ENCODE assay signal across 8 cellular contexts in genomic region chr22:50524664-50525103, GRCh38. TPM values are rescaled to one million over a fixed set of nuclear protein-coding genes. Genes with fewer than 3 reads are reported as not detected.
DNase-seq lines count a peak whose midpoint lies in the region; ATAC-seq, FAIRE-seq and TF ChIP-seq lines count a peak whose summit lies in the region.

No MANE protein-coding gene starts in this region.

- in situ Hi-C loops in G401 (cut with HindIII; ENCODE audit: low sequenced_read_pairs): no loop called here

- TF ChIP-seq CTCF in HFF-Myc (IDR thresholded peaks at IDR 0.05; ENCODE audit: low read depth, low read length, missing control alignments) (no peak), astrocyte (IDR thresholded peaks at IDR 0.05; ENCODE audit: insufficient read depth, low read depth, low read length) (no peak), lower lobe of right lung (IDR thresholded peaks at IDR 0.05) (no peak), uterus (IDR thresholded peaks at IDR 0.05) (no peak)

- no peak for FAIRE-seq in astrocyte (lab: Jason Lieb, UNC)

- no peak for TF ChIP-seq POLR2A in uterus (IDR thresholded peaks at IDR 0.05)

- peak overlapping the region; percentile 90 for H3K27ac Mint-ChIP-seq in astrocyte (ENCODE audit: unreplicated experiment)

- peak overlapping the region; percentile 77 for H3K27ac ChIP-seq in astrocyte (ENCODE audit: low read depth, low read length)
- peak overlapping the region; percentile 93 for H3K27ac ChIP-seq in lower lobe of right lung
- peak overlapping the region; percentile 86 to 88 for H3K27ac ChIP-seq in uterus

- H3K9me3 ChIP-seq in astrocyte (ENCODE audit: insufficient read depth, low read depth, low read length): no peaks in the 10 kb centered on the region
- H3K9me3 ChIP-seq in lower lobe of right lung: no peaks in the 10 kb centered on the region
- H3K9me3 ChIP-seq in uterus: no peaks in the 10 kb centered on the region

- peak overlapping the region; percentile 97 for H3K4me3 Mint-ChIP-seq in astrocyte (ENCODE audit: unreplicated experiment)

- peaks cover 3% of the 10 kb centered on the region for H3K9me3 Mint-ChIP-seq in astrocyte (ENCODE audit: unreplicated experiment)

- no peaks in the 10 kb centered on the region for H3K36me3 ChIP-seq in astrocyte (ENCODE audit: insufficient read depth, low read length)
- peaks cover 44% of the 10 kb centered on the region for H3K36me3 ChIP-seq in lower lobe of right lung
- no peaks in the 10 kb centered on the region for H3K36me3 ChIP-seq in uterus

- peaks cover 7% of the 10 kb centered on the region for H3K27me3 ChIP-seq in astrocyte (ENCODE audit: insufficient read depth, low read length)
- no peaks in the 10 kb centered on the region for H3K27me3 ChIP-seq in lower lobe of right lung (ENCODE audit: low read depth)
- H3K27me3 ChIP-seq in uterus: peaks cover 0 to 2% of the 10 kb centered on the region in 2 donors

- intact Hi-C loops in lower lobe of right lung (cut with DNase I): no loop called here
- intact Hi-C loops in uterus (cut with DNase I; ENCODE audit: low total_unique reads): no loop called here

- DNase-seq in 8988T: peak; percentile 35
- no peak for DNase-seq in HFF-Myc (ENCODE audit: extremely low read depth, low read depth)
- DNase-seq in astrocyte (ENCODE audit: low read depth): no peak
- no peak for DNase-seq in lower lobe of right lung
- no peak for DNase-seq in uterus
- no peak for DNase-seq in NCI-H1092 (lab: John Stamatoyannopoulos, UW)
- DNase-seq in activated CD4-positive, alpha-beta T cell treated with anti-CD3 and anti-CD28 coated beads for 48 hours: no peak
- DNase-seq in G401 (ENCODE audit: low spot score): no peak

- H3K4me1 ChIP-seq in astrocyte (ENCODE audit: insufficient read depth, low read length) (peaks cover 20% of the 10 kb centered on the region), lower lobe of right lung (peaks cover 45% of the 10 kb centered on the region), uterus (no peaks in the 10 kb centered on the region)

- H3K4me3 ChIP-seq in HFF-Myc (replicated peaks; ENCODE audit: low read depth, low read length): peak overlapping the region; percentile 78
- H3K4me3 ChIP-seq in astrocyte (ENCODE audit: insufficient read depth, low read depth, low read length): peak overlapping the region; percentile 72
- peak overlapping the region; percentile 79 for H3K4me3 ChIP-seq in lower lobe of right lung
- peak overlapping the region; percentile 72 to 83 for H3K4me3 ChIP-seq in uterus

- peaks cover 36% of the 10 kb centered on the region for H3K79me2 ChIP-seq in astrocyte (ENCODE audit: insufficient read depth, low read length)

- H3K4me2 ChIP-seq in astrocyte (ENCODE audit: low read length): peak overlapping the region; percentile 99

- peaks cover 42% of the 10 kb centered on the region for H4K20me1 ChIP-seq in astrocyte (ENCODE audit: insufficient read depth, low read length)

- peaks cover 7% of the 10 kb centered on the region for H3K36me3 Mint-ChIP-seq in astrocyte (ENCODE audit: low read depth, unreplicated experiment)

- peaks cover 4% of the 10 kb centered on the region for H3K4me1 Mint-ChIP-seq in astrocyte (ENCODE audit: low read depth, unreplicated experiment)

- ATAC-seq in lower lobe of right lung: peak in 1 of 2 donors; percentile 0

- peak overlapping the region; percentile 81 for H2AFZ ChIP-seq in astrocyte (ENCODE audit: low read depth, low read length)

- H3K27me3 Mint-ChIP-seq in astrocyte (ENCODE audit: low read depth, unreplicated experiment): no peaks in the 10 kb centered on the region

- H3K9ac ChIP-seq in astrocyte (ENCODE audit: low read length): peak overlapping the region; percentile 84

RNA-seq across cellular contexts. Expression of gene SCO2, which starts 0.7 kb away (rescaled TPM):
- 1.8 and 5.5 TPM in 2 replicates for total RNA-seq in astrocyte
- total RNA-seq in lower lobe of right lung: 4.9 TPM
- total RNA-seq in uterus: 1 to 10 TPM in 2 of 4 donors, not detected in 2; 3.5 to 3.9 TPM
- total RNA-seq in G401 (2014; rRNA removed; shearing (Covaris generic)): 4.9 and 6.8 TPM in 2 replicates

RNA-seq across cellular contexts. Expression of gene TYMP, which starts 5.1 kb away (rescaled TPM):
- total RNA-seq in astrocyte (3.3 and 3.7 TPM in 2 replicates), lower lobe of right lung (151 TPM), uterus (10 to 100 TPM in 3 of 4 donors, 1 to 10 TPM in 1; 4.4 to 21.5 (median 15.6) TPM)
- 3.1 and 4.4 TPM in 2 replicates for total RNA-seq in G401 (2014; rRNA removed; shearing (Covaris generic))

RNA-seq across cellular contexts. Expression of gene NCAPH2, which starts 16.7 kb away (rescaled TPM):
- total RNA-seq in astrocyte (25.6 and 27.2 TPM in 2 replicates), lower lobe of right lung (46.1 TPM), uterus (100 to 1,000 TPM in 1 of 4 donors, 10 to 100 TPM in 3; 51.7 to 155 (median 55.4) TPM)
- 80.3 and 81.2 TPM in 2 replicates for total RNA-seq in G401 (2014; rRNA removed; shearing (Covaris generic))

RNA-seq across cellular contexts. Expression of gene LMF2, which starts 17.2 kb away (rescaled TPM):
- total RNA-seq in astrocyte (93.2 and 111 TPM in 2 replicates), lower lobe of right lung (58.8 TPM), uterus (10 to 100 TPM; 19.7 to 61.3 (median 32.0) TPM)
- total RNA-seq in G401 (2014; rRNA removed; shearing (Covaris generic)): 40.6 and 45.7 TPM in 2 replicates

RNA-seq across cellular contexts. Expression of gene KLHDC7B, which starts 21.0 kb away (rescaled TPM):
- 0.32 and 1.9 TPM in 2 replicates for total RNA-seq in astrocyte
- 0.77 TPM for total RNA-seq in lower lobe of right lung
- not detected for total RNA-seq in uterus
- total RNA-seq in G401 (2014; rRNA removed; shearing (Covaris generic)): not detected in 2 replicates
